1 cellular context compared by ENCODE assay signal in the genomic region with DNA sequence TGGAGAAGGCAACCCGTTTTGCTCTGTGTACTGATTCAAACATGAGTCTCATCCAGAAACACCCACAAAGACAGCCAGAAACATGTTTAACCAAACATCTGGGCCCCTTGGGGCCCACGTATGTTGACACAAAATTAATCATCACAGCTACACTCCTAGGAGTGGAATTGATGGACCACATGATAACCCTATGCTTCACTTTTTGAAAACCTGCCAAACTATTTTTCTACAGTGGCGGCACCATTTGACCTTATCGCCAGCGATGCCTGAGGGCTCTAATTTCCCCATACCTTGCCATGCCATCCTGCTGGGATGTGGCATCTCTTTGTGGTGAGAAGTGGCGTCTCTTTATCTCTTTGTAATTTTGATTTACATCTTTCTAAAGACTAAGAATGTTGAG.
TF ChIP-seq lines count a peak whose summit lies in the region.

No MANE protein-coding gene starts in this region.

TF ChIP-seq in HepG2, 621 proteins besides CTCF, POLR2A, EP300 and RAD21 (continued from another document and continues in another):
- TF ChIP-seq, protein P1, sequence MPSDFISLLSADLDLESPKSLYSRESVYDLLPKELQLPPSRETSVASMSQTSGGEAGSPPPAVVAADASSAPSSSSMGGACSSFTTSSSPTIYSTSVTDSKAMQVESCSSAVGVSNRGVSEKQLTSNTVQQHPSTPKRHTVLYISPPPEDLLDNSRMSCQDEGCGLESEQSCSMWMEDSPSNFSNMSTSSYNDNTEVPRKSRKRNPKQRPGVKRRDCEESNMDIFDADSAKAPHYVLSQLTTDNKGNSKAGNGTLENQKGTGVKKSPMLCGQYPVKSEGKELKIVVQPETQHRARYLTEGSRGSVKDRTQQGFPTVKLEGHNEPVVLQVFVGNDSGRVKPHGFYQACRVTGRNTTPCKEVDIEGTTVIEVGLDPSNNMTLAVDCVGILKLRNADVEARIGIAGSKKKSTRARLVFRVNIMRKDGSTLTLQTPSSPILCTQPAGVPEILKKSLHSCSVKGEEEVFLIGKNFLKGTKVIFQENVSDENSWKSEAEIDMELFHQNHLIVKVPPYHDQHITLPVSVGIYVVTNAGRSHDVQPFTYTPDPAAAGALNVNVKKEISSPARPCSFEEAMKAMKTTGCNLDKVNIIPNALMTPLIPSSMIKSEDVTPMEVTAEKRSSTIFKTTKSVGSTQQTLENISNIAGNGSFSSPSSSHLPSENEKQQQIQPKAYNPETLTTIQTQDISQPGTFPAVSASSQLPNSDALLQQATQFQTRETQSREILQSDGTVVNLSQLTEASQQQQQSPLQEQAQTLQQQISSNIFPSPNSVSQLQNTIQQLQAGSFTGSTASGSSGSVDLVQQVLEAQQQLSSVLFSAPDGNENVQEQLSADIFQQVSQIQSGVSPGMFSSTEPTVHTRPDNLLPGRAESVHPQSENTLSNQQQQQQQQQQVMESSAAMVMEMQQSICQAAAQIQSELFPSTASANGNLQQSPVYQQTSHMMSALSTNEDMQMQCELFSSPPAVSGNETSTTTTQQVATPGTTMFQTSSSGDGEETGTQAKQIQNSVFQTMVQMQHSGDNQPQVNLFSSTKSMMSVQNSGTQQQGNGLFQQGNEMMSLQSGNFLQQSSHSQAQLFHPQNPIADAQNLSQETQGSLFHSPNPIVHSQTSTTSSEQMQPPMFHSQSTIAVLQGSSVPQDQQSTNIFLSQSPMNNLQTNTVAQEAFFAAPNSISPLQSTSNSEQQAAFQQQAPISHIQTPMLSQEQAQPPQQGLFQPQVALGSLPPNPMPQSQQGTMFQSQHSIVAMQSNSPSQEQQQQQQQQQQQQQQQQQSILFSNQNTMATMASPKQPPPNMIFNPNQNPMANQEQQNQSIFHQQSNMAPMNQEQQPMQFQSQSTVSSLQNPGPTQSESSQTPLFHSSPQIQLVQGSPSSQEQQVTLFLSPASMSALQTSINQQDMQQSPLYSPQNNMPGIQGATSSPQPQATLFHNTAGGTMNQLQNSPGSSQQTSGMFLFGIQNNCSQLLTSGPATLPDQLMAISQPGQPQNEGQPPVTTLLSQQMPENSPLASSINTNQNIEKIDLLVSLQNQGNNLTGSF (CRISPR knock-in tag; IDR thresholded peaks at IDR 0.05) = no peak
- TF ChIP-seq CBX5 (CRISPR knock-in tag; IDR thresholded peaks at IDR 0.05; ENCODE audit: borderline replicate concordance) (no peak), ZNF276 (CRISPR knock-in tag; IDR thresholded peaks at IDR 0.05; ENCODE audit: low read depth) (no peak), ZNF333 (CRISPR knock-in tag; IDR thresholded peaks at IDR 0.05; ENCODE audit: borderline replicate concordance) (no peak), MBD4 (IDR thresholded peaks at IDR 0.05; ENCODE audit: borderline replicate concordance, low read length) (no peak; the same call in 1 of the 2 replicates), FOXP1 (IDR thresholded peaks at IDR 0.05) (no peak), FOXP1 (CRISPR knock-in tag; IDR thresholded peaks at IDR 0.05) (peak; percentile 76), ZBTB8A (CRISPR knock-in tag; IDR thresholded peaks at IDR 0.05; ENCODE audit: borderline replicate concordance, low read depth) (no peak), RAD51 (IDR thresholded peaks at IDR 0.05; ENCODE audit: borderline replicate concordance) (no peak), GATAD1 (CRISPR knock-in tag; IDR thresholded peaks at IDR 0.05) (no peak), CBX1 (IDR thresholded peaks at IDR 0.05; ENCODE audit: low read depth) (no peak), ATAD3A (CRISPR knock-in tag; IDR thresholded peaks at IDR 0.05) (no peak), ZNF615 (CRISPR knock-in tag; IDR thresholded peaks at IDR 0.05; ENCODE audit: borderline replicate concordance) (no peak), MTF1 (CRISPR knock-in tag; IDR thresholded peaks at IDR 0.05) (no peak), FOSL2 (CRISPR knock-in tag; IDR thresholded peaks at IDR 0.05) (peak; percentile 93), ZNF264 (CRISPR knock-in tag; IDR thresholded peaks at IDR 0.05) (no peak), ZNF75D (CRISPR knock-in tag; IDR thresholded peaks at IDR 0.05; ENCODE audit: borderline replicate concordance) (no peak), ZNF318 (CRISPR knock-in tag; IDR thresholded peaks at IDR 0.05) (no peak), ZMYM4 (CRISPR knock-in tag; IDR thresholded peaks at IDR 0.05) (no peak), ADNP (CRISPR knock-in tag; IDR thresholded peaks at IDR 0.05) (no peak), MEF2D (CRISPR knock-in tag; IDR thresholded peaks at IDR 0.05) (no peak), HNF4G (IDR thresholded peaks at IDR 0.05; ENCODE audit: borderline replicate concordance, low read depth, low read length) (no peak), HNF4G (CRISPR knock-in tag; IDR thresholded peaks at IDR 0.05; ENCODE audit: borderline replicate concordance, low read depth) (no peak), YEATS2 (CRISPR knock-in tag; IDR thresholded peaks at IDR 0.05; ENCODE audit: borderline replicate concordance) (no peak), ZC3H4 (CRISPR knock-in tag; IDR thresholded peaks at IDR 0.05; ENCODE audit: borderline replicate concordance) (no peak), KDM1A (CRISPR knock-in tag; IDR thresholded peaks at IDR 0.05) (no peak), SOX5 (CRISPR knock-in tag; IDR thresholded peaks at IDR 0.05; ENCODE audit: borderline replicate concordance) (peak; percentile 66; the same call in 1 of the 2 replicates), JUN (CRISPR knock-in tag; IDR thresholded peaks at IDR 0.05) (no peak), HOXA9 (CRISPR knock-in tag; IDR thresholded peaks at IDR 0.05; ENCODE audit: borderline replicate concordance) (no peak), ELF4 (CRISPR knock-in tag; IDR thresholded peaks at IDR 0.05; ENCODE audit: borderline replicate concordance) (no peak), RCOR2 (CRISPR knock-in tag; IDR thresholded peaks at IDR 0.05) (0 out of 2 replicates have a peak, but pooled peaks have one; percentile 42), ZFAT (CRISPR knock-in tag; conservative IDR thresholded peaks at IDR 0.05) (no peak), PRPF4 (IDR thresholded peaks at IDR 0.05; ENCODE audit: low read depth, low read length, poor library complexity, severe bottlenecking) (no peak), HOMEZ (CRISPR knock-in tag; IDR thresholded peaks at IDR 0.05; ENCODE audit: low read depth) (no peak), ISX (CRISPR knock-in tag; conservative IDR thresholded peaks at IDR 0.05) (no peak)
- TF ChIP-seq, protein P2, sequence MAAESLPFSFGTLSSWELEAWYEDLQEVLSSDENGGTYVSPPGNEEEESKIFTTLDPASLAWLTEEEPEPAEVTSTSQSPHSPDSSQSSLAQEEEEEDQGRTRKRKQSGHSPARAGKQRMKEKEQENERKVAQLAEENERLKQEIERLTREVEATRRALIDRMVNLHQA (CRISPR knock-in tag; IDR thresholded peaks at IDR 0.05) = no peak
- TF ChIP-seq, protein P3, sequence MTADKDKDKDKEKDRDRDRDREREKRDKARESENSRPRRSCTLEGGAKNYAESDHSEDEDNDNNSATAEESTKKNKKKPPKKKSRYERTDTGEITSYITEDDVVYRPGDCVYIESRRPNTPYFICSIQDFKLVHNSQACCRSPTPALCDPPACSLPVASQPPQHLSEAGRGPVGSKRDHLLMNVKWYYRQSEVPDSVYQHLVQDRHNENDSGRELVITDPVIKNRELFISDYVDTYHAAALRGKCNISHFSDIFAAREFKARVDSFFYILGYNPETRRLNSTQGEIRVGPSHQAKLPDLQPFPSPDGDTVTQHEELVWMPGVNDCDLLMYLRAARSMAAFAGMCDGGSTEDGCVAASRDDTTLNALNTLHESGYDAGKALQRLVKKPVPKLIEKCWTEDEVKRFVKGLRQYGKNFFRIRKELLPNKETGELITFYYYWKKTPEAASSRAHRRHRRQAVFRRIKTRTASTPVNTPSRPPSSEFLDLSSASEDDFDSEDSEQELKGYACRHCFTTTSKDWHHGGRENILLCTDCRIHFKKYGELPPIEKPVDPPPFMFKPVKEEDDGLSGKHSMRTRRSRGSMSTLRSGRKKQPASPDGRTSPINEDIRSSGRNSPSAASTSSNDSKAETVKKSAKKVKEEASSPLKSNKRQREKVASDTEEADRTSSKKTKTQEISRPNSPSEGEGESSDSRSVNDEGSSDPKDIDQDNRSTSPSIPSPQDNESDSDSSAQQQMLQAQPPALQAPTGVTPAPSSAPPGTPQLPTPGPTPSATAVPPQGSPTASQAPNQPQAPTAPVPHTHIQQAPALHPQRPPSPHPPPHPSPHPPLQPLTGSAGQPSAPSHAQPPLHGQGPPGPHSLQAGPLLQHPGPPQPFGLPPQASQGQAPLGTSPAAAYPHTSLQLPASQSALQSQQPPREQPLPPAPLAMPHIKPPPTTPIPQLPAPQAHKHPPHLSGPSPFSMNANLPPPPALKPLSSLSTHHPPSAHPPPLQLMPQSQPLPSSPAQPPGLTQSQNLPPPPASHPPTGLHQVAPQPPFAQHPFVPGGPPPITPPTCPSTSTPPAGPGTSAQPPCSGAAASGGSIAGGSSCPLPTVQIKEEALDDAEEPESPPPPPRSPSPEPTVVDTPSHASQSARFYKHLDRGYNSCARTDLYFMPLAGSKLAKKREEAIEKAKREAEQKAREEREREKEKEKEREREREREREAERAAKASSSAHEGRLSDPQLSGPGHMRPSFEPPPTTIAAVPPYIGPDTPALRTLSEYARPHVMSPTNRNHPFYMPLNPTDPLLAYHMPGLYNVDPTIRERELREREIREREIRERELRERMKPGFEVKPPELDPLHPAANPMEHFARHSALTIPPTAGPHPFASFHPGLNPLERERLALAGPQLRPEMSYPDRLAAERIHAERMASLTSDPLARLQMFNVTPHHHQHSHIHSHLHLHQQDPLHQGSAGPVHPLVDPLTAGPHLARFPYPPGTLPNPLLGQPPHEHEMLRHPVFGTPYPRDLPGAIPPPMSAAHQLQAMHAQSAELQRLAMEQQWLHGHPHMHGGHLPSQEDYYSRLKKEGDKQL (CRISPR knock-in tag; IDR thresholded peaks at IDR 0.05; ENCODE audit: low read depth) = peak; percentile 35; the same call in 1 of the 2 replicates
